1 cellular context compared by ENCODE assay signal in genomic region chr18:5510109-5510846, GRCh38.
TF ChIP-seq lines count a peak whose summit lies in the region.

No MANE protein-coding gene starts in this region.

TF ChIP-seq in HEK293, 187 proteins besides CTCF, POLR2A, EP300 and RAD21 (continued from another document):
- TF ChIP-seq PRDM10 (tag by site-specific recombination; IDR thresholded peaks at IDR 0.05) (0 out of 2 replicates have a peak, but pooled peaks have one; percentile 16), GFI1B (tag by site-specific recombination; IDR thresholded peaks at IDR 0.05) (0 out of 2 replicates have a peak, but pooled peaks have one; percentile 37), ZBTB48 (tag by site-specific recombination; IDR thresholded peaks at IDR 0.05) (0 out of 2 replicates have a peak, but pooled peaks have one; percentile 38), SP7 (tag by site-specific recombination; IDR thresholded peaks at IDR 0.05) (peak; percentile 49), ZNF335 (tag by site-specific recombination; conservative IDR thresholded peaks at IDR 0.05) (peak; percentile 28; the same call in 1 of the 2 replicates), ZBTB17 (tag by site-specific recombination; IDR thresholded peaks at IDR 0.05) (0 out of 2 replicates have a peak, but pooled peaks have one; percentile 11), IKZF3 (tag by site-specific recombination; IDR thresholded peaks at IDR 0.05) (0 out of 2 replicates have a peak, but pooled peaks have one; percentile 11), KLF1 (tag by site-specific recombination; IDR thresholded peaks at IDR 0.05) (no peak), ZNF426 (tag by site-specific recombination; IDR thresholded peaks at IDR 0.05) (no peak), ZNF629 (tag by site-specific recombination; IDR thresholded peaks at IDR 0.05) (peak; percentile 71)
- TF ChIP-seq, protein P1, sequence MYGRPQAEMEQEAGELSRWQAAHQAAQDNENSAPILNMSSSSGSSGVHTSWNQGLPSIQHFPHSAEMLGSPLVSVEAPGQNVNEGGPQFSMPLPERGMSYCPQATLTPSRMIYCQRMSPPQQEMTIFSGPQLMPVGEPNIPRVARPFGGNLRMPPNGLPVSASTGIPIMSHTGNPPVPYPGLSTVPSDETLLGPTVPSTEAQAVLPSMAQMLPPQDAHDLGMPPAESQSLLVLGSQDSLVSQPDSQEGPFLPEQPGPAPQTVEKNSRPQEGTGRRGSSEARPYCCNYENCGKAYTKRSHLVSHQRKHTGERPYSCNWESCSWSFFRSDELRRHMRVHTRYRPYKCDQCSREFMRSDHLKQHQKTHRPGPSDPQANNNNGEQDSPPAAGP (tag by site-specific recombination; IDR thresholded peaks at IDR 0.05): peak; percentile 48; the same call in 1 of the 2 replicates
